In the genomic region with DNA sequence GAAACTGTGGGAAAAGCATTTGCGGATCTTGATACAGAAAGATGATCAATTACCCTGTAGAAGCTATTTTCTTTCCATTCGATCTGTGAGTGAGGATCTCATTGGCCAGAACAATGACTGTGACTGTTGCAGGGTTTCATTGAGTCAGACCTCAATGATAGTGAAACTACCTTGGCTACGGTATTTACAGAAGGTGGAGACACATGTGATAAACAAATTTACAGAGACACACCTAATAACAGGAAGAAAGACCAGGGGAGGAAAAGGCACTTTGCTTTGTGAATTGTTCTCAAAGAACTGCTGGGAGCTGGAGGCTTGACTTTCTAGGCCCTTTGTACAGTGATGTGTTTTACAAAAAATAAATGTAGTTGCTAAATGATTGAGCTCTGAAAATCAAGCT, we compare ENCODE assay signal across 24 cellular contexts. TPM values are rescaled to one million over a fixed set of nuclear protein-coding genes. Genes with fewer than 3 reads are reported as not detected.
DNase-seq lines count a peak whose midpoint lies in the region; ATAC-seq and TF ChIP-seq lines count a peak whose summit lies in the region.
"Had no signal": no experiment of that assay in that cellular context is flagged by ENCODE, and none has a peak within 500 bp of the region (broad histone marks: within the 10 kb centered on the region; RNA-seq: fewer than 3 reads in every experiment).

No MANE protein-coding gene starts in this region.

- no peaks in the 10 kb centered on the region for H3K4me1 Mint-ChIP-seq in Calu3 (ENCODE audit: low read depth, unreplicated experiment)
- H3K4me1 Mint-ChIP-seq: activated B cell treated with CpG ODN at 0.5 μM for 24 hours; central memory CD8-positive, alpha-beta T cell; nephron progenitor cell had no signal

- H3K27ac Mint-ChIP-seq in Calu3 (ENCODE audit: unreplicated experiment), result peak overlapping the region; percentile 33
- H3K27ac Mint-ChIP-seq: activated B cell treated with CpG ODN at 0.5 μM for 24 hours; activated naive CD8-positive, alpha-beta T cell; activated T-helper 2 cell treated with anti-CD3 and anti-CD28 coated beads, Interferon-gamma antibody, Interleukin-2, Interleukin-4, amounts not matched to agents 10 μg/mL and 5 μg/mL and 100 μg/mL, durations not matched to agents 14 hours and 24 hours and 36 hours; nephron progenitor cell had no signal

- peak overlapping the region; percentile 49 for H3K27ac ChIP-seq in colonic mucosa
- peak overlapping the region in 3 of 4 donors; percentile 33 to 43 (median 42) for H3K27ac ChIP-seq in gastrocnemius medialis
- H3K27ac ChIP-seq: ascending aorta, parathyroid adenoma, sigmoid colon had no signal

- H3K4me3 Mint-ChIP-seq in Calu3 (ENCODE audit: low read depth, unreplicated experiment), result no peak overlapping the region
- H3K4me3 Mint-ChIP-seq: activated B cell treated with CpG ODN at 0.5 μM for 24 hours; activated naive CD8-positive, alpha-beta T cell; central memory CD8-positive, alpha-beta T cell; nephron progenitor cell had no signal

- no peak for TF ChIP-seq POLR2A in gastrocnemius medialis (IDR thresholded peaks at IDR 0.05)

- peaks cover 2% of the 10 kb centered on the region for H3K9me3 Mint-ChIP-seq in Calu3 (ENCODE audit: low read depth, unreplicated experiment)

- BruUV-seq in Calu3 (replicated peaks; lab: Mats Ljungman, UMichigan), result no TSS peak

- ATAC-seq in gastrocnemius medialis (no peak), HG03175 (IDR thresholded peaks at IDR 0.05; ENCODE audit: unreplicated experiment) (no peak)

- no peaks in the 10 kb centered on the region for H3K36me3 Mint-ChIP-seq in Calu3 (ENCODE audit: insufficient read depth, unreplicated experiment)

- H3K36me3 ChIP-seq in colonic mucosa (no peaks in the 10 kb centered on the region), gastrocnemius medialis (no peaks in the 10 kb centered on the region)
- H3K36me3 ChIP-seq: ascending aorta, sigmoid colon had no signal

- H3K9ac ChIP-seq in colonic mucosa (ENCODE audit: low read depth in 2 of 2, low read length in 2 of 2), result no peak overlapping the region
- H3K9ac ChIP-seq: parathyroid adenoma had no signal

- H3K4me1 ChIP-seq in colonic mucosa (peaks cover 5% of the 10 kb centered on the region), gastrocnemius medialis (peaks cover 0 to 6% of the 10 kb centered on the region in 2 donors)
- H3K4me1 ChIP-seq: ascending aorta, parathyroid adenoma, sigmoid colon had no signal

- DNase-seq in Calu3, result peak; percentile 1
- peak; percentile 40 for DNase-seq in LoVo (ENCODE audit: low spot score)
- DNase-seq in colonic mucosa, result peak; percentile 29
- no peak for DNase-seq in gastrocnemius medialis
- DNase-seq in iPS-NIHi7 (ENCODE audit: extremely low spot score), result no peak
- DNase-seq in inferior parietal cortex (ENCODE audit: extremely low spot score), result no peak
- DNase-seq: activated B cell treated with CpG ODN at 0.5 μM for 24 hours; activated CD4-positive, alpha-beta T cell treated with anti-CD3 and anti-CD28 coated beads, Interleukin-2, amount 50 U/mL, for 4 hours; activated CD8-positive, alpha-beta memory T cell treated with anti-CD3 and anti-CD28 coated beads, Interleukin-2, amount 50 U/mL, for 4 hours; effector CD4-positive, alpha-beta T cell; EL; GOT3; NCI-H1105 treated with DMSO at 0.1 percent for 48 hours; NCI-H2107; NCI-H524; nephron progenitor cell; sigmoid colon; T-helper 9 cell had no signal

- no peaks in the 10 kb centered on the region for H3K27me3 Mint-ChIP-seq in Calu3 (ENCODE audit: unreplicated experiment)

- H3K27me3 ChIP-seq in colonic mucosa, result no peaks in the 10 kb centered on the region
- H3K27me3 ChIP-seq in gastrocnemius medialis, result no peaks in the 10 kb centered on the region
- H3K27me3 ChIP-seq: ascending aorta, sigmoid colon had no signal

- H3K4me3 ChIP-seq in colonic mucosa (no peak overlapping the region), gastrocnemius medialis (no peak overlapping the region)
- H3K4me3 ChIP-seq: ascending aorta, sigmoid colon had no signal

- intact Hi-C loops in Calu3 (cut with micrococcal nuclease; ENCODE audit: unreplicated experiment), result no loop called here
- intact Hi-C loops in colonic mucosa (cut with DNase I), result no loop called here
- intact Hi-C loops in gastrocnemius medialis (cut with DNase I; ENCODE audit: low total_unique reads), result no loop called here

- H3K9me3 ChIP-seq in colonic mucosa (no peaks in the 10 kb centered on the region), gastrocnemius medialis (no peaks in the 10 kb centered on the region)
- H3K9me3 ChIP-seq: ascending aorta had no signal

- CTCF ChIA-PET in Calu3 (lab: Charles Lee), result no interaction called here

- in situ Hi-C loops in gastrocnemius medialis (cut with MboI; ENCODE audit: low sequenced_read_pairs in 4 of 4), result no loop called here

- no peak for TF ChIP-seq CTCF in Calu3 (IDR thresholded peaks at IDR 0.05; ENCODE audit: unreplicated experiment)
- TF ChIP-seq CTCF in colonic mucosa (IDR thresholded peaks at IDR 0.05), result no peak
- TF ChIP-seq CTCF in gastrocnemius medialis (IDR thresholded peaks at IDR 0.05 in 4 of 5, conservative IDR thresholded peaks at IDR 0.05 in 1 of 5), result no peak

RNA-seq across cellular contexts. Expression of a gene that starts 19.9 kb away (rescaled TPM):
- total RNA-seq in Calu3 (2022) (28.8 and 34.0 TPM in 2 replicates), colonic mucosa (10 to 100 TPM; 58.7 to 60.0 TPM), gastrocnemius medialis (10 to 100 TPM; 10.0 to 41.1 (median 12.9) TPM)

RNA-seq across cellular contexts. Expression of a gene that starts 52.3 kb away (rescaled TPM):
- 14.3 and 16.9 TPM in 2 replicates for total RNA-seq in Calu3 (2022)
- total RNA-seq in colonic mucosa, result 100 to 1,000 TPM in 1 of 2 donors, 10 to 100 TPM in 1; 41.8 to 104 TPM
- 1 to 10 TPM; 5.7 to 9.3 (median 6.1) TPM for total RNA-seq in gastrocnemius medialis

Comparison
In these comparisons a context has a peak if more than half of its experiments do, and no peak if none do; other contexts are left out.
1. DNase-seq: peak in Calu3 (single experiment), LoVo (single experiment) and colonic mucosa (single experiment); none in gastrocnemius medialis (0 of 2), iPS-NIHi7 (single experiment) and inferior parietal cortex (single experiment).